Comparison of ENCODE assay signal across 8 cellular contexts in the genomic region with DNA sequence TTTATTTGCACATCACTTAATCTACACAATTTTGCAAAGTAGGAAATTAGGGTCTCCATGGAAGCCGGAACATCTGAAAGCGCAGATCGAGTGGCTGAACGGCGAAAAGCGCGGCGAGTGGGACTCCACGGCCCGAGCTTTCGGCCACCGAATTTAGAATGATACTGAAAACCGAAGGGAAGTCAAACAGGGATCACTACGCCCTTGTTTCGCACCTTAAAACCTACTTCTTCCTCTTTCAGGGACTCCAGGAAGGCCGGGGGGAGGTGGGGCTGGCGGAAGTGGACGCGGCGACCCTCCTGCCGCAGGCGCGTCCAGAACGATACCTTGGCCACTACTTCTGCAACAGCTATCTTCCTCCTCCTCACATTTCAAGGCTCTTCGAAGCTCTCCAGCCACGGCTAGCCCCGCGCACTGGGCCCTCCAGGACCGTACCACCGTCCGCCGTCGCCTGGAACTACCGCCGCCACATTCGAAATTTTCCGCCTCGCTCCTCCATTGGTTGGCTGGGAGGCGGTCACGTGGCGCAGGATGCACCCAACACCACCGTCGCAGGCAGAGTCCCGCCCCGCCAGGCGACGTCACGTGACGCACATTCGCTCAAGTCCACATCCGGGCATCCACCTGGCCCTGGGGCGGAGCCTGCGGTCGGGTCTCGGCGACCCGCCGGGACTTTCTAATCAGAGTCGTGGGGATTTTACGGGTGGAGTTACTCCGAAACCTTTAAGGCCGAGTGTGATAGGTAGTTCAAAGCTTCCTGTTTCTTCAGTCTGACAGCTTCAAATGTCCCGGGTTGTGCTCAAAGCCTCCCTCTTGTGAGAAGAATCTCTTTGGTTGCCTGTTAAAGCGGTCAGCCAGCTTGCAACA. TPM values are rescaled to one million over a fixed set of nuclear protein-coding genes. Genes with fewer than 3 reads are reported as not detected.
A peak's percentile ranks its signal among the peaks of the same experiment; 100 is the strongest.
DNase-seq lines count a peak whose midpoint lies in the region; ATAC-seq and TF ChIP-seq lines count a peak whose summit lies in the region.

TSS of gene SGO1 (minus strand) at position 474 of the 867 bp plus-strand sequence. CDS start 2,179 bp downstream, outside the sequence.

- H3K27ac Mint-ChIP-seq in naive thymus-derived CD8-positive, alpha-beta T cell, result no peak within 1 kb of the TSS

- no peak for TF ChIP-seq CTCF in LNCaP clone FGC (IDR thresholded peaks at IDR 0.05; ENCODE audit: control insufficient read depth, extremely low read depth, insufficient read depth)

- peaks cover 0 to 4% (median 0%) of the 10 kb centered on the region in 4 donors for H3K4me1 Mint-ChIP-seq in naive thymus-derived CD8-positive, alpha-beta T cell

- no peaks in the 10 kb centered on the region for H3K9me3 Mint-ChIP-seq in naive thymus-derived CD8-positive, alpha-beta T cell

- ATAC-seq in naive thymus-derived CD8-positive, alpha-beta T cell, result peak; percentile 94 to 95

- no peak within 1 kb of the TSS for H3K4me3 Mint-ChIP-seq in naive thymus-derived CD8-positive, alpha-beta T cell

- no peaks in the 10 kb centered on the region for H3K36me3 Mint-ChIP-seq in naive thymus-derived CD8-positive, alpha-beta T cell

- DNase-seq in EH (ENCODE audit: low read depth) (peak; percentile 97), GOT3 (lab: John Stamatoyannopoulos, UW) (peak; percentile 93), LNCaP clone FGC (ENCODE audit: low read depth) (peak; percentile 96), RPMI8226 (peak; percentile 99), fibroblast of peridontal ligament (ENCODE audit: extremely low read depth) (peak; percentile 95)
- DNase-seq in activated T-helper 1 cell treated with anti-CD3 and anti-CD28 coated beads, Interleukin-2, amount 50 U/mL, for 16 hours (ENCODE audit: low read depth in 1 of 2, low spot score in 1 of 2), result peak; percentile 99 to 100
- peak; percentile 97 to 100 (median 100) for DNase-seq in naive thymus-derived CD8-positive, alpha-beta T cell
- peak; percentile 98 to 99 (median 99) for DNase-seq in stimulated activated naive CD4-positive, alpha-beta T cell (lab: John Stamatoyannopoulos, UW)

- no peaks in the 10 kb centered on the region for H3K27me3 Mint-ChIP-seq in naive thymus-derived CD8-positive, alpha-beta T cell

- peak within 1 kb of the TSS; percentile 84 for H3K4me3 ChIP-seq in LNCaP clone FGC (ENCODE audit: low read depth, low read length)

- POLR2A ChIA-PET in naive thymus-derived CD8-positive, alpha-beta T cell (lab: Charles Lee), result interaction anchor here (0.8 to 2.4 kb wide), 9 partner anchors 12 to 239 kb away, joined by 3 to 21 read pairs (median 5); partner anchors contain the start of genes KAT2B and RAB5A

RNA-seq across cellular contexts. Expression of gene SGO1, which starts in this region (rescaled TPM):
- total RNA-seq in naive thymus-derived CD8-positive, alpha-beta T cell, result 1 to 10 TPM in 1 of 2 experiments, under 1 TPM in 1; 0.88 to 1.1 TPM
- under 1 TPM; 0.45 to 0.76 (median 0.49) TPM for polyA plus RNA-seq in naive thymus-derived CD8-positive, alpha-beta T cell

Comparison
In these comparisons a context has a peak if more than half of its experiments do, and no peak if none do; other contexts are left out.
1. Peak in every context shown above with its lines: DNase-seq, ATAC-seq and H3K4me3 ChIP-seq.